ENCODE assay signal across 8 cellular contexts in genomic region chr11:34105079-34105956, GRCh38. TPM values are rescaled to one million over a fixed set of nuclear protein-coding genes. Genes with fewer than 3 reads are reported as not detected.
DNase-seq lines count a peak whose midpoint lies in the region; ATAC-seq and TF ChIP-seq lines count a peak whose summit lies in the region.

NAT10 (plus strand) TSS chr11:34105629; CDS start chr11:34108226, 2,597 bp downstream.

- no peak for TF ChIP-seq EP300 in gastroesophageal sphincter (IDR thresholded peaks at IDR 0.05)

- no peaks in the 10 kb centered on the region for H3K27me3 ChIP-seq in gastroesophageal sphincter

- H3K9ac ChIP-seq in SK-N-MC (ENCODE audit: insufficient read length): peak within 1 kb of the TSS; percentile 90

- H3K27ac ChIP-seq in SK-N-MC (peak within 1 kb of the TSS; percentile 97), gastroesophageal sphincter (peak within 1 kb of the TSS; percentile 92 to 98 (median 94))

- CTCF ChIA-PET in GM10248 (lab: Yijun Ruan, JAX): interaction anchor here (0.7 to 1.4 kb wide), 7 partner anchors 10 to 110 kb away, joined by 3 to 4 read pairs (median 3); no protein-coding TSS in a partner anchor
- CTCF ChIA-PET in activated naive CD4-positive, alpha-beta T cell treated with anti-CD3 and anti-CD28 coated beads, Interleukin-2, amount 10 ng/mL, durations not matched to agents 7 days and 5 days (lab: Charles Lee): interaction anchor here (0.5 to 2.3 kb wide), 6 partner anchors 18 to 756 kb away, joined by 3 to 8 read pairs (median 4); partner anchors contain the start of gene ABTB2

- H3K4me3 Mint-ChIP-seq in activated naive CD4-positive, alpha-beta T cell treated with anti-CD3 and anti-CD28 coated beads, Interleukin-2, amount 10 ng/mL, durations not matched to agents 7 days and 5 days: peak within 1 kb of the TSS; percentile 84

- peaks cover 6% of the 10 kb centered on the region for H3K27me3 Mint-ChIP-seq in activated naive CD4-positive, alpha-beta T cell treated with anti-CD3 and anti-CD28 coated beads, Interleukin-2, amount 10 ng/mL, durations not matched to agents 7 days and 5 days

- no peaks in the 10 kb centered on the region for H3K9me3 ChIP-seq in SK-N-MC (ENCODE audit: low read depth, low read length)
- H3K9me3 ChIP-seq in gastroesophageal sphincter: no peaks in the 10 kb centered on the region

- peak within 1 kb of the TSS; percentile 99 for H3K27ac Mint-ChIP-seq in activated naive CD4-positive, alpha-beta T cell treated with anti-CD3 and anti-CD28 coated beads, Interleukin-2, amount 10 ng/mL, durations not matched to agents 7 days and 5 days

- H3K4me1 ChIP-seq in gastroesophageal sphincter: peaks cover 0 to 38% (median 10%) of the 10 kb centered on the region in 3 donors

- DNase-seq in GM10248 (ENCODE audit: extremely low spot score) (peak; percentile 93), NB4 (ENCODE audit: low read depth) (peak; percentile 99), SK-N-MC (ENCODE audit: low read depth, low spot score) (peak; percentile 98), non-pigmented ciliary epithelial cell (ENCODE audit: low read depth) (peak; percentile 96), superior temporal gyrus (ENCODE audit: extremely low spot score) (peak; percentile 99)
- peak; percentile 98 for DNase-seq in activated naive CD4-positive, alpha-beta T cell treated with anti-CD3 and anti-CD28 coated beads, Interleukin-2, amount 10 ng/mL, durations not matched to agents 7 days and 5 days

- 0% methylated on average over 3 to 5 of the region's 55 CpGs for WGBS in gastroesophageal sphincter (ENCODE audit: low coverage in 1 of 2), 2 donors

- H3K4me1 Mint-ChIP-seq in activated naive CD4-positive, alpha-beta T cell treated with anti-CD3 and anti-CD28 coated beads, Interleukin-2, amount 10 ng/mL, durations not matched to agents 7 days and 5 days: peaks cover 56% of the 10 kb centered on the region

- peak; percentile 88 for ATAC-seq in HG02571 (IDR thresholded peaks at IDR 0.05; ENCODE audit: unreplicated experiment)
- peak; percentile 97 for ATAC-seq in gastroesophageal sphincter

- H3K36me3 Mint-ChIP-seq in activated naive CD4-positive, alpha-beta T cell treated with anti-CD3 and anti-CD28 coated beads, Interleukin-2, amount 10 ng/mL, durations not matched to agents 7 days and 5 days: peaks cover 36% of the 10 kb centered on the region

- no peaks in the 10 kb centered on the region for H3K9me3 Mint-ChIP-seq in activated naive CD4-positive, alpha-beta T cell treated with anti-CD3 and anti-CD28 coated beads, Interleukin-2, amount 10 ng/mL, durations not matched to agents 7 days and 5 days

- POLR2A ChIA-PET in GM10248 (lab: Yijun Ruan, JAX): interaction anchor here (0.6 to 1.6 kb wide), 5 partner anchors 18 to 54 kb away, joined by 3 read pairs; partner anchors contain the start of gene CAPRIN1

- peaks cover 55% of the 10 kb centered on the region for H3K36me3 ChIP-seq in SK-N-MC (ENCODE audit: insufficient read depth, low read length)
- peaks cover 0 to 48% of the 10 kb centered on the region in 2 donors for H3K36me3 ChIP-seq in gastroesophageal sphincter

- TF ChIP-seq POLR2A in NB4 (IDR thresholded peaks at IDR 0.05; ENCODE audit: extremely low read depth, insufficient read length) (peak; percentile 76), gastroesophageal sphincter (IDR thresholded peaks at IDR 0.05) (peak; percentile 72 to 78)

- H3K4me3 ChIP-seq in NB4 (ENCODE audit: low read depth, low read length) (peak within 1 kb of the TSS; percentile 99), SK-N-MC (peak within 1 kb of the TSS; percentile 89), gastroesophageal sphincter (peak within 1 kb of the TSS; percentile 62 to 78)

- TF ChIP-seq CTCF in GM10248 (IDR thresholded peaks at IDR 0.05; ENCODE audit: control extremely low read depth, extremely low read depth, low read depth, missing control alignments): no peak
- peak; percentile 22 for TF ChIP-seq CTCF in NB4 (IDR thresholded peaks at IDR 0.05; ENCODE audit: low read depth, low read length)
- TF ChIP-seq CTCF in gastroesophageal sphincter (IDR thresholded peaks at IDR 0.05): peak in 3 of 4 experiments; percentile 22 to 40 (median 34)

RNA-seq across cellular contexts. Expression of gene NAT10, which starts in this region (rescaled TPM):
- total RNA-seq in gastroesophageal sphincter: 10 to 100 TPM; 19.9 to 27.5 (median 21.6) TPM

Comparison
In these comparisons a context has a peak if more than half of its experiments do, and no peak if none do; other contexts are left out.
1. Peak in every context shown above with its lines: DNase-seq, ATAC-seq, H3K4me3 ChIP-seq and H3K27ac ChIP-seq.